ENCODE assay signal across 17 cellular contexts in the genomic region with DNA sequence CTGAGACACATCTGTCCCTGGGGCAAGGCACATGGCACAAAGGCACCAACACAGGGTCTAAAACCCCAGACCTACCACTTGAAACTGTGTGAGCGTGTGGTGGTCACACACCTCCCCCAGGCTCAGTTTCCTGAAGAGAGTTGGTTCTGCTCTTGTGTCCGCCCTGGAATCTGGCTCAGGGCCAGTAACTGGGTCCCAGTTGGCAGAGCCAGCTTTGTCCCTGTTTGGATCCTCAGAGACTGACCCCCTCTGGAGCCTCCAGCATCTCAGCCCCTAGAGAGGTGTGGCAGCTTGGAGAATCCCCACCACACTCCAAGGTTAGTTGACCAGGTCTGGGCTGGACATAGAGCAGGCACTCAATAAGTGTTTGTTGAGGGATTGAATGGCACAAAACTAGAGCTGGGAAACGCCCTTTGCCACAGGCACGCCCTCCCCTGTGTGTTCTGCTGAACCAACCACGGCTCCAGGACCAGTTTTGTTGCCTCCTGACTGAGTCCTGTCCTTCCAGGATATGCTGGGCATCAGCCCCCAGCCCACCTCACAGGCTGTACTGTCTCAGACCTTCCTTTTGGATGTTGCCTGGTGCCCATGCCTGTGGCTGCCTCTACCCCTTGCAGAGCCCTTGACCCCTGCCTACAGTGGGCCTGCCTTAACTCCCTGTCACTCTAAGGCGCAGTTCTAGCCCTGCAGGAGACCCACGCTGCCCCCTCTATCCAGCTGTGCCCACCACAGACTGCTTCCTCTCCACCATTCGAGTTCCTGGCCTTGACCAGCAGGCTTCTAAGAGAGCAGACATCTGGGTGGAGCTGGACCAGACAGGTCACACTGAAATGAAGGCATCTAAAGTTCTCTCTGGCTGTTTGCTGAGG. TPM values are rescaled to one million over a fixed set of nuclear protein-coding genes. Genes with fewer than 3 reads are reported as not detected.
DNase-seq lines count a peak whose midpoint lies in the region; TF ChIP-seq lines count a peak whose summit lies in the region.
"Had no signal": no experiment of that assay in that cellular context is flagged by ENCODE, and none has a peak within 500 bp of the region (broad histone marks: within the 10 kb centered on the region; RNA-seq: fewer than 3 reads in every experiment).

No MANE protein-coding gene starts in this region.

- no peaks in the 10 kb centered on the region for H3K27me3 ChIP-seq in ascending aorta
- H3K27me3 ChIP-seq: ovary had no signal

- no peak overlapping the region for H3K4me3 ChIP-seq in ascending aorta
- H3K4me3 ChIP-seq: ovary, upper lobe of left lung had no signal

- DNase-seq in CD14-positive monocyte (ENCODE audit: low spot score) = peak; percentile 39
- DNase-seq in COR-L47 (lab: John Stamatoyannopoulos, UW) = peak; percentile 40
- peak in 1 of 2 donors; percentile 61 for DNase-seq in ascending aorta (ENCODE audit: low spot score in 2 of 2)
- peak; percentile 74 for DNase-seq in mesenteric fat pad (ENCODE audit: low spot score)
- no peak for DNase-seq in AG20443 (ENCODE audit: low spot score)
- no peak for DNase-seq in NCI-H2171 (lab: John Stamatoyannopoulos, UW)
- no peak for DNase-seq in stimulated activated CD4-positive, alpha-beta T cell treated with anti-CD3 and anti-CD28 coated beads, Interleukin-12 subunit alpha, Interleukin-12 subunit beta, amount 100 ng/mL, for 4 hours
- DNase-seq in COLO829 (ENCODE audit: low spot score) = no peak
- DNase-seq: activated naive CD4-positive, alpha-beta T cell; C1 segment of cervical spinal cord; EL; KBM-7; NCI-H1048; stimulated activated CD4-positive, alpha-beta T cell treated with anti-CD3 and anti-CD28 coated beads, Interleukin-4, amount 100 ng/mL, for 4 hours had no signal

- H3K4me1 ChIP-seq in ascending aorta = peaks cover 5 to 28% of the 10 kb centered on the region in 2 donors

- peak overlapping the region; percentile 80 to 88 for H3K27ac ChIP-seq in ascending aorta
- H3K27ac ChIP-seq: ovary, upper lobe of left lung had no signal

- intact Hi-C loops in CD14-positive monocyte (cut with micrococcal nuclease) = loop anchor here in 1 of 2 donors (10.0 kb wide), 1 partner anchor 451 kb away; no protein-coding TSS in a partner anchor
- intact Hi-C loops in ascending aorta (cut with DNase I) = loop anchor here (5.0 to 10.0 kb wide), 3 partner anchors 149 to 619 kb away; a partner anchor contains a TSS

- peaks cover 5% of the 10 kb centered on the region for H3K4me1 Mint-ChIP-seq in CD14-positive monocyte

- H3K27ac Mint-ChIP-seq in CD14-positive monocyte = no peak overlapping the region
- H3K27ac Mint-ChIP-seq: WTC11 had no signal

- H3K27me3 Mint-ChIP-seq in CD14-positive monocyte (ENCODE audit: low read depth in 3 of 3) = peaks cover 20 to 37% (median 30%) of the 10 kb centered on the region in 3 donors

- peaks cover 0 to 2% of the 10 kb centered on the region in 2 donors for H3K36me3 Mint-ChIP-seq in CD14-positive monocyte
- H3K36me3 Mint-ChIP-seq: WTC11 had no signal

- no peaks in the 10 kb centered on the region for H3K9me3 ChIP-seq in ascending aorta
- H3K9me3 ChIP-seq: ovary, upper lobe of left lung had no signal

- H3K4me3 Mint-ChIP-seq in CD14-positive monocyte = no peak overlapping the region
- H3K4me3 Mint-ChIP-seq: WTC11 had no signal

- TF ChIP-seq CTCF in CD14-positive monocyte (IDR thresholded peaks at IDR 0.05) (no peak), ascending aorta (IDR thresholded peaks at IDR 0.05) (no peak)

- no peaks in the 10 kb centered on the region for H3K36me3 ChIP-seq in ascending aorta
- H3K36me3 ChIP-seq: ovary, upper lobe of left lung had no signal

- H3K9me3 Mint-ChIP-seq in CD14-positive monocyte = peaks cover 0 to 6% (median 1%) of the 10 kb centered on the region in 7 donors
- H3K9me3 Mint-ChIP-seq: WTC11 had no signal

RNA-seq across cellular contexts. Expression of a gene that starts 3.8 kb away (rescaled TPM):
- not detected for polyA plus RNA-seq in CD14-positive monocyte
- total RNA-seq in ascending aorta = 49.1 TPM
- 23.1 TPM for total RNA-seq in mesenteric fat pad

RNA-seq across cellular contexts. Expression of a gene that starts 26.0 kb away (rescaled TPM):
- under 1 TPM; 0.45 to 0.99 TPM for polyA plus RNA-seq in CD14-positive monocyte
- 22.6 TPM for total RNA-seq in ascending aorta
- total RNA-seq in mesenteric fat pad = 15.7 TPM

RNA-seq across cellular contexts. Expression of a gene that starts 40.5 kb away (rescaled TPM):
- 10 to 100 TPM; 12.2 to 13.0 TPM for polyA plus RNA-seq in CD14-positive monocyte
- 18.1 TPM for total RNA-seq in ascending aorta
- total RNA-seq in mesenteric fat pad = 5.4 TPM

Comparison
In these comparisons a context has a peak if more than half of its experiments do, and no peak if none do; other contexts are left out.
1. DNase-seq: peak in CD14-positive monocyte (single experiment), COR-L47 (single experiment) and mesenteric fat pad (single experiment); none in AG20443 (single experiment), NCI-H2171 (single experiment), stimulated activated CD4-positive, alpha-beta T cell treated with anti-CD3 and anti-CD28 coated beads, Interleukin-12 subunit alpha, Interleukin-12 subunit beta, amount 100 ng/mL, for 4 hours (single experiment) and COLO829 (single experiment).